ENCODE assay signal across 1 cellular context in genomic region chr15:66004618-66005262, GRCh38.
TF ChIP-seq lines count a peak whose summit lies in the region.

No MANE protein-coding gene starts in this region.

TF ChIP-seq in HepG2, 621 proteins besides CTCF, POLR2A, EP300 and RAD21 (continued from another document and continues in another):
- TF ChIP-seq POGK (CRISPR knock-in tag; conservative IDR thresholded peaks at IDR 0.05) (no peak), IKZF5 (CRISPR knock-in tag; IDR thresholded peaks at IDR 0.05) (peak; percentile 50; the same call in 1 of the 2 replicates), FOXO4 (CRISPR knock-in tag; conservative IDR thresholded peaks at IDR 0.05) (no peak), ATF5 (CRISPR knock-in tag; IDR thresholded peaks at IDR 0.05; ENCODE audit: low read depth) (no peak), ELF4 (CRISPR knock-in tag; IDR thresholded peaks at IDR 0.05; ENCODE audit: borderline replicate concordance) (no peak), SMARCE1 (IDR thresholded peaks at IDR 0.05; ENCODE audit: borderline replicate concordance) (no peak), ZNF557 (CRISPR knock-in tag; IDR thresholded peaks at IDR 0.05) (peak; percentile 62; the same call in 1 of the 2 replicates), MEIS2 (CRISPR knock-in tag; IDR thresholded peaks at IDR 0.05) (no peak), NCOA2 (CRISPR knock-in tag; IDR thresholded peaks at IDR 0.05) (no peak), ZNF12 (CRISPR knock-in tag; IDR thresholded peaks at IDR 0.05) (0 out of 2 replicates have a peak, but pooled peaks have one; percentile 26), ZNF784 (CRISPR knock-in tag; IDR thresholded peaks at IDR 0.05; ENCODE audit: borderline replicate concordance) (no peak), ZNF83 (CRISPR knock-in tag; IDR thresholded peaks at IDR 0.05; ENCODE audit: borderline replicate concordance) (no peak), ZFP1 (CRISPR knock-in tag; IDR thresholded peaks at IDR 0.05) (no peak), ZXDC (CRISPR knock-in tag; IDR thresholded peaks at IDR 0.05) (no peak), ERF (CRISPR knock-in tag; IDR thresholded peaks at IDR 0.05) (peak; percentile 61; the same call in 1 of the 2 replicates), NFE2 (CRISPR knock-in tag; IDR thresholded peaks at IDR 0.05) (no peak), MEF2D (CRISPR knock-in tag; IDR thresholded peaks at IDR 0.05) (peak; percentile 46; the same call in 1 of the 2 replicates), PPARG (CRISPR knock-in tag; conservative IDR thresholded peaks at IDR 0.05) (0 out of 2 replicates have a peak, but pooled peaks have one; percentile 14), ZNF234 (CRISPR knock-in tag; conservative IDR thresholded peaks at IDR 0.05) (no peak), ZNF577 (CRISPR knock-in tag; IDR thresholded peaks at IDR 0.05; ENCODE audit: borderline replicate concordance, low read depth) (no peak), ELF3 (CRISPR knock-in tag; IDR thresholded peaks at IDR 0.05) (0 out of 2 replicates have a peak, but pooled peaks have one; percentile 23), GZF1 (CRISPR knock-in tag; IDR thresholded peaks at IDR 0.05) (no peak), TRIM24 (CRISPR knock-in tag; IDR thresholded peaks at IDR 0.05) (no peak), FOXP1 (IDR thresholded peaks at IDR 0.05) (no peak), FOXP1 (CRISPR knock-in tag; IDR thresholded peaks at IDR 0.05) (no peak), PCBP2 (optimal IDR thresholded peaks at IDR 0.05; ENCODE audit: low read depth, low read length, poor library complexity, severe bottlenecking) (no peak), ARNT2 (CRISPR knock-in tag; IDR thresholded peaks at IDR 0.05; ENCODE audit: low read depth) (no peak), XRCC5 (optimal IDR thresholded peaks at IDR 0.05; ENCODE audit: low read length) (no peak), REST (IDR thresholded peaks at IDR 0.05; ENCODE audit: borderline replicate concordance in 1 of 2, low read depth in 1 of 2, low read length in 2 of 2) (peak; percentile 85 to 97), KLF6 (CRISPR knock-in tag; IDR thresholded peaks at IDR 0.05) (peak; percentile 74; the same call in 1 of the 2 replicates), ZFP37 (CRISPR knock-in tag; IDR thresholded peaks at IDR 0.05; ENCODE audit: borderline replicate concordance) (0 out of 2 replicates have a peak, but pooled peaks have one; percentile 33), ZNF670 (CRISPR knock-in tag; IDR thresholded peaks at IDR 0.05; ENCODE audit: borderline replicate concordance) (no peak), ZBTB7A (CRISPR knock-in tag; IDR thresholded peaks at IDR 0.05) (no peak), JUN (CRISPR knock-in tag; IDR thresholded peaks at IDR 0.05) (no peak), NR2F6 (IDR thresholded peaks at IDR 0.05) (no peak), NR2F6 (CRISPR knock-in tag; IDR thresholded peaks at IDR 0.05) (no peak), PBX3 (CRISPR knock-in tag; IDR thresholded peaks at IDR 0.05; ENCODE audit: borderline replicate concordance) (0 out of 2 replicates have a peak, but pooled peaks have one; percentile 60), AKNA (CRISPR knock-in tag; IDR thresholded peaks at IDR 0.05; ENCODE audit: borderline replicate concordance) (0 out of 2 replicates have a peak, but pooled peaks have one; percentile 48), ZNF773 (CRISPR knock-in tag; IDR thresholded peaks at IDR 0.05; ENCODE audit: borderline replicate concordance) (0 out of 2 replicates have a peak, but pooled peaks have one; percentile 40), ZNF34 (CRISPR knock-in tag; IDR thresholded peaks at IDR 0.05; ENCODE audit: borderline replicate concordance) (no peak), DNMT3B (CRISPR knock-in tag; conservative IDR thresholded peaks at IDR 0.05) (no peak), SMAD3 (CRISPR knock-in tag; IDR thresholded peaks at IDR 0.05) (peak; percentile 71; the same call in 1 of the 2 replicates), GMEB2 (CRISPR knock-in tag; IDR thresholded peaks at IDR 0.05; ENCODE audit: low read depth) (no peak), ZC3H13 (CRISPR knock-in tag; IDR thresholded peaks at IDR 0.05) (no peak)
